In the genomic region with DNA sequence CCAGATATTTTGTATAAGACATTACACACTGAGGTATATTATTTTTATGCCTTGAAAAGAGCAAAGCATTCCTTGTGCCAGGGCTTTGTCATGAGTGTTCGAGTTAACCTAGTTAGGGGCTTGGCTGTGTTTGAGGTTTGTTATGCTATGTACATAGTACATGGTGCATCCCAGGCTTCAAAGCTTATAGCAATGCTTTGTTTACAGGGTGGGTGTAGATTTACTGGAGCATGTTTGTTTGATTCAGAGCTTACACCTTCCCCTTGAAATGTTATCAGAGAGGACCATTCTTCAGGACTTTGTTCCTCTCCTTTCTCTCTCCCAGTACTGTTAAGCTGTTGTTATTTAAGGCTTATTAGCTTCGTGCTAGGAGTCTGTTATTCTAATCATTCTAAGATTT, we compare ENCODE assay signal across 29 cellular contexts.
"Had no signal": no experiment of that assay in that cellular context is flagged by ENCODE, and none has a peak within 500 bp of the region (broad histone marks: within the 10 kb centered on the region; RNA-seq: fewer than 3 reads in every experiment).

No MANE protein-coding gene starts in this region.

- DNase-seq: activated CD4-positive, alpha-beta T cell treated with anti-CD3 and anti-CD28 coated beads for 36 hours; activated CD4-positive, CD25-positive, alpha-beta regulatory T cell; activated CD8-positive, alpha-beta memory T cell treated with anti-CD3 and anti-CD28 coated beads, Interleukin-2, amount 10 ng/mL, durations not matched to agents 7 days and 5 days; activated CD8-positive, alpha-beta T cell treated with anti-CD3 and anti-CD28 coated beads, Interleukin-2, amount 10 ng/mL, durations not matched to agents 7 days and 5 days; activated naive CD4-positive, alpha-beta T cell; activated T-cell treated with anti-CD3 and anti-CD28 coated beads, Interleukin-2, amount 50 U/mL, for 48 hours; anterior cingulate cortex; dermis blood vessel endothelial cell; effector memory CD4-positive, alpha-beta T cell; erythroblast; head of caudate nucleus; hippocampal formation; left colon; naive B cell; occipital lobe; stimulated activated CD4-positive, alpha-beta T cell treated with anti-CD3 and anti-CD28 coated beads, Interleukin-15, amount 100 ng/mL, for 24 hours; stimulated activated CD4-positive, alpha-beta T cell treated with anti-CD3 and anti-CD28 coated beads, Interleukin-2, amount 100 ng/mL, for 24 hours; stimulated activated naive B cell treated with anti-CD40 and anti-IgM and Interleukin-4, amounts not matched to agents 10 μg/mL and 1 μg/mL and 100 μg/mL, for 72 hours; stomach; trophoblast cell; uterus had no signal

- H3K27me3 Mint-ChIP-seq: activated CD4-positive, alpha-beta T cell treated with anti-CD3 and anti-CD28 coated beads for 36 hours; activated CD8-positive, alpha-beta memory T cell treated with anti-CD3 and anti-CD28 coated beads, Interleukin-2, amount 10 ng/mL, durations not matched to agents 7 days and 5 days; naive B cell; stimulated activated naive B cell treated with anti-CD40 and anti-IgM and Interleukin-4, amounts not matched to agents 10 μg/mL and 1 μg/mL and 100 μg/mL, for 72 hours had no signal

- H3K9ac ChIP-seq: parathyroid adenoma had no signal

- H3K4me3 Mint-ChIP-seq: activated CD4-positive, alpha-beta T cell treated with anti-CD3 and anti-CD28 coated beads for 36 hours; activated CD8-positive, alpha-beta memory T cell treated with anti-CD3 and anti-CD28 coated beads, Interleukin-2, amount 10 ng/mL, durations not matched to agents 7 days and 5 days; activated CD8-positive, alpha-beta T cell treated with anti-CD3 and anti-CD28 coated beads, Interleukin-2, amount 10 ng/mL, durations not matched to agents 7 days and 5 days; mesothelial cell of epicardium; naive B cell; neural crest cell; stimulated activated naive B cell treated with anti-CD40 and anti-IgM and Interleukin-4, amounts not matched to agents 10 μg/mL and 1 μg/mL and 100 μg/mL, for 72 hours; T-helper 2 cell treated with Interferon-gamma antibody and Interleukin-4, amounts not matched to agents 5 μg/mL and 100 μg/mL, for 36 hours had no signal

- H3K4me1 ChIP-seq: gastroesophageal sphincter, parathyroid adenoma, right atrium auricular region, stomach, uterus had no signal

- H3K27me3 ChIP-seq: gastroesophageal sphincter, right atrium auricular region, stomach, uterus had no signal

- H3K27ac ChIP-seq: gastroesophageal sphincter, parathyroid adenoma, right atrium auricular region, stomach, thoracic aorta, uterus had no signal

- H3K9me3 Mint-ChIP-seq: mesothelial cell of epicardium had no signal

- H2AFZ ChIP-seq: parathyroid adenoma had no signal

- H3K9me3 ChIP-seq: gastroesophageal sphincter, right atrium auricular region, stomach, thoracic aorta, uterus had no signal

- H3K4me3 ChIP-seq: gastroesophageal sphincter, right atrium auricular region, stomach, thoracic aorta, uterus had no signal

- H3K36me3 Mint-ChIP-seq: activated CD8-positive, alpha-beta memory T cell treated with anti-CD3 and anti-CD28 coated beads, Interleukin-2, amount 10 ng/mL, durations not matched to agents 7 days and 5 days; activated naive CD4-positive, alpha-beta T cell treated with anti-CD3 and anti-CD28 coated beads, Interleukin-2, amount 50 U/mL, for 72 hours; mesothelial cell of epicardium; naive B cell; stimulated activated naive B cell treated with anti-CD40 and anti-IgM and Interleukin-4, amounts not matched to agents 10 μg/mL and 1 μg/mL and 100 μg/mL, for 72 hours had no signal

- ATAC-seq: activated CD4-positive, alpha-beta T cell treated with anti-CD3 and anti-CD28 coated beads for 36 hours; activated CD8-positive, alpha-beta memory T cell treated with anti-CD3 and anti-CD28 coated beads, Interleukin-2, amount 10 ng/mL, durations not matched to agents 7 days and 5 days; activated CD8-positive, alpha-beta T cell treated with anti-CD3 and anti-CD28 coated beads, Interleukin-2, amount 10 ng/mL, durations not matched to agents 7 days and 5 days; activated naive CD4-positive, alpha-beta T cell treated with anti-CD3 and anti-CD28 coated beads, Interleukin-2, amount 50 U/mL, for 72 hours; gastroesophageal sphincter; left colon; stimulated activated naive B cell treated with anti-CD40 and anti-IgM and Interleukin-4, amounts not matched to agents 10 μg/mL and 1 μg/mL and 100 μg/mL, for 72 hours had no signal

- H3K36me3 ChIP-seq: gastroesophageal sphincter, right atrium auricular region, stomach, thoracic aorta, uterus had no signal

- H3K4me1 Mint-ChIP-seq: activated CD4-positive, alpha-beta T cell treated with anti-CD3 and anti-CD28 coated beads for 36 hours; activated CD8-positive, alpha-beta memory T cell treated with anti-CD3 and anti-CD28 coated beads, Interleukin-2, amount 10 ng/mL, durations not matched to agents 7 days and 5 days; mesothelial cell of epicardium; naive B cell; stimulated activated naive B cell treated with anti-CD40 and anti-IgM and Interleukin-4, amounts not matched to agents 10 μg/mL and 1 μg/mL and 100 μg/mL, for 72 hours had no signal

- H3K27ac Mint-ChIP-seq: activated CD4-positive, alpha-beta T cell treated with anti-CD3 and anti-CD28 coated beads for 36 hours; activated CD8-positive, alpha-beta memory T cell treated with anti-CD3 and anti-CD28 coated beads, Interleukin-2, amount 10 ng/mL, durations not matched to agents 7 days and 5 days; activated CD8-positive, alpha-beta T cell treated with anti-CD3 and anti-CD28 coated beads, Interleukin-2, amount 10 ng/mL, durations not matched to agents 7 days and 5 days; activated naive CD4-positive, alpha-beta T cell treated with anti-CD3 and anti-CD28 coated beads, Interleukin-2, amount 50 U/mL, for 72 hours; mesothelial cell of epicardium; naive B cell; stimulated activated naive B cell treated with anti-CD40 and anti-IgM and Interleukin-4, amounts not matched to agents 10 μg/mL and 1 μg/mL and 100 μg/mL, for 72 hours; T-helper 2 cell treated with Interferon-gamma antibody and Interleukin-4, amounts not matched to agents 5 μg/mL and 100 μg/mL, for 36 hours had no signal
